Comparison of ENCODE assay signal across 11 cellular contexts in genomic region chr14:64734990-64735389, GRCh38. TPM values are rescaled to one million over a fixed set of nuclear protein-coding genes. Genes with fewer than 3 reads are reported as not detected.
A peak's percentile ranks its signal among the peaks of the same experiment; 100 is the strongest.
DNase-seq lines count a peak whose midpoint lies in the region; ATAC-seq lines count a peak whose summit lies in the region.
"Had no signal": no experiment of that assay in that cellular context is flagged by ENCODE, and none has a peak within 500 bp of the region (broad histone marks: within the 10 kb centered on the region; RNA-seq: fewer than 3 reads in every experiment).

No MANE protein-coding gene starts in this region.

- CTCF ChIA-PET in T-cell (lab: Charles Lee): interaction anchor here in 1 of 2 donors (0.9 kb wide), 1 partner anchor 61 kb away, joined by 3 read pairs; no protein-coding TSS in a partner anchor

- no peaks in the 10 kb centered on the region for H3K36me3 Mint-ChIP-seq in CD4-positive, CD25-positive, alpha-beta regulatory T cell
- H3K36me3 Mint-ChIP-seq in T-cell: peaks cover 11% of the 10 kb centered on the region
- H3K36me3 Mint-ChIP-seq in natural killer cell treated with Interleukin-12 subunit alpha and Interleukin-12 subunit beta and Interleukin-15 and Interleukin-18, amount 100 ng/mL, for 72 hours: peaks cover 6% of the 10 kb centered on the region

- POLR2A ChIA-PET in T-cell (lab: Charles Lee): no interaction called here

- peaks cover 6% of the 10 kb centered on the region for H3K36me3 ChIP-seq in CD4-positive, CD25-positive, alpha-beta regulatory T cell (ENCODE audit: control insufficient read depth, insufficient read depth, low read length)

- H3K27ac ChIP-seq in CD4-positive, CD25-positive, alpha-beta regulatory T cell (ENCODE audit: insufficient read depth, low read length, poor library complexity, severe bottlenecking): no peak overlapping the region

- no peak for ATAC-seq in CD4-positive, CD25-positive, alpha-beta regulatory T cell (ENCODE audit: low read depth in 2 of 2)
- ATAC-seq in T-cell (replicated peaks in 1 of 4): no peak
- ATAC-seq in natural killer cell treated with Interleukin-12 subunit alpha and Interleukin-12 subunit beta and Interleukin-15 and Interleukin-18, amount 100 ng/mL, for 72 hours: no peak
- ATAC-seq: activated T-cell treated with anti-CD3 and anti-CD28 coated beads, Interleukin-2, amount 50 U/mL, for 72 hours had no signal

- no peaks in the 10 kb centered on the region for H3K9me3 Mint-ChIP-seq in CD4-positive, CD25-positive, alpha-beta regulatory T cell
- H3K9me3 Mint-ChIP-seq in T-cell: no peaks in the 10 kb centered on the region
- H3K9me3 Mint-ChIP-seq in natural killer cell treated with Interleukin-12 subunit alpha and Interleukin-12 subunit beta and Interleukin-15 and Interleukin-18, amount 100 ng/mL, for 72 hours: no peaks in the 10 kb centered on the region
- H3K9me3 Mint-ChIP-seq: activated B cell treated with CpG ODN at 0.5 μM for 24 hours; activated T-cell treated with anti-CD3 and anti-CD28 coated beads, Interleukin-2, amount 50 U/mL, for 72 hours had no signal

- no peaks in the 10 kb centered on the region for H3K27me3 ChIP-seq in CD4-positive, CD25-positive, alpha-beta regulatory T cell (ENCODE audit: control insufficient read depth, insufficient read depth, low read length)

- H3K27me3 Mint-ChIP-seq in CD4-positive, CD25-positive, alpha-beta regulatory T cell: no peaks in the 10 kb centered on the region
- H3K27me3 Mint-ChIP-seq in T-cell: no peaks in the 10 kb centered on the region
- H3K27me3 Mint-ChIP-seq in natural killer cell treated with Interleukin-12 subunit alpha and Interleukin-12 subunit beta and Interleukin-15 and Interleukin-18, amount 100 ng/mL, for 72 hours: no peaks in the 10 kb centered on the region

- H3K4me3 ChIP-seq in CD4-positive, CD25-positive, alpha-beta regulatory T cell (ENCODE audit: low read depth, low read length): no peak overlapping the region
- H3K4me3 ChIP-seq: SK-N-MC had no signal

- no peaks in the 10 kb centered on the region for H3K9me3 ChIP-seq in CD4-positive, CD25-positive, alpha-beta regulatory T cell (ENCODE audit: control insufficient read depth in 2 of 2, low read length in 2 of 2)

- H3K4me1 ChIP-seq in CD4-positive, CD25-positive, alpha-beta regulatory T cell (ENCODE audit: control insufficient read depth, insufficient read depth, low read length, poor library complexity, severe bottlenecking): peaks cover 12% of the 10 kb centered on the region

- H3K27ac Mint-ChIP-seq in CD4-positive, CD25-positive, alpha-beta regulatory T cell: peak overlapping the region in 2 of 3 donors; percentile 42 to 67
- H3K27ac Mint-ChIP-seq in T-cell: peak overlapping the region; percentile 77 to 87
- H3K27ac Mint-ChIP-seq in natural killer cell treated with Interleukin-12 subunit alpha and Interleukin-12 subunit beta and Interleukin-15 and Interleukin-18, amount 100 ng/mL, for 72 hours: peak overlapping the region; percentile 60 to 67
- H3K27ac Mint-ChIP-seq: activated B cell treated with CpG ODN at 0.5 μM for 24 hours; activated T-cell treated with anti-CD3 and anti-CD28 coated beads, Interleukin-2, amount 50 U/mL, for 72 hours had no signal

- H3K4me1 Mint-ChIP-seq in CD4-positive, CD25-positive, alpha-beta regulatory T cell: peaks cover 0 to 20% (median 12%) of the 10 kb centered on the region in 4 donors
- peaks cover 21 to 39% (median 24%) of the 10 kb centered on the region in 3 donors for H3K4me1 Mint-ChIP-seq in T-cell
- H3K4me1 Mint-ChIP-seq in natural killer cell treated with Interleukin-12 subunit alpha and Interleukin-12 subunit beta and Interleukin-15 and Interleukin-18, amount 100 ng/mL, for 72 hours (ENCODE audit: low read depth in 2 of 2): peaks cover 31 to 32% of the 10 kb centered on the region in 2 donors
- H3K4me1 Mint-ChIP-seq: activated B cell treated with CpG ODN at 0.5 μM for 24 hours had no signal

- no peak for DNase-seq in CD4-positive, CD25-positive, alpha-beta regulatory T cell
- peak; percentile 38 for DNase-seq in DMS53 treated with DMSO at 0.1 percent for 48 hours (lab: John Stamatoyannopoulos, UW; ENCODE audit: unreplicated experiment)
- peak in 3 of 34 experiments; percentile 21 to 40 (median 26) for DNase-seq in T-cell
- no peak for DNase-seq in natural killer cell treated with Interleukin-12 subunit alpha and Interleukin-12 subunit beta and Interleukin-15 and Interleukin-18, amount 100 ng/mL, for 72 hours (ENCODE audit: low spot score)
- DNase-seq in NCI-H226: no peak
- DNase-seq in SHP77 (lab: John Stamatoyannopoulos, UW): no peak
- DNase-seq in MV-4-11 (lab: John Stamatoyannopoulos, UW): no peak
- DNase-seq: activated B cell treated with CpG ODN at 0.5 μM for 24 hours; activated T-cell treated with anti-CD3 and anti-CD28 coated beads, Interleukin-2, amount 50 U/mL, for 72 hours; anterior cingulate cortex had no signal

- H3K4me3 Mint-ChIP-seq in CD4-positive, CD25-positive, alpha-beta regulatory T cell: peak overlapping the region in 1 of 4 donors; percentile 68
- H3K4me3 Mint-ChIP-seq in T-cell: peak overlapping the region in 1 of 3 donors; percentile 21
- peak overlapping the region; percentile 58 for H3K4me3 Mint-ChIP-seq in natural killer cell treated with Interleukin-12 subunit alpha and Interleukin-12 subunit beta and Interleukin-15 and Interleukin-18, amount 100 ng/mL, for 72 hours
- H3K4me3 Mint-ChIP-seq: activated B cell treated with CpG ODN at 0.5 μM for 24 hours; activated T-cell treated with anti-CD3 and anti-CD28 coated beads, Interleukin-2, amount 50 U/mL, for 72 hours had no signal

RNA-seq across cellular contexts. Expression of gene PLEKHG3, which starts 30.8 kb away (rescaled TPM):
- total RNA-seq in CD4-positive, CD25-positive, alpha-beta regulatory T cell: 31.9 TPM
- polyA plus RNA-seq in CD4-positive, CD25-positive, alpha-beta regulatory T cell: 10 to 100 TPM in 1 of 4 donors, 1 to 10 TPM in 3; 2.1 to 10.5 (median 4.5) TPM
- 10 to 100 TPM; 12.4 to 58.2 (median 27.3) TPM for total RNA-seq in T-cell
- 10 to 100 TPM; 17.1 to 30.3 TPM for total RNA-seq in natural killer cell treated with Interleukin-12 subunit alpha and Interleukin-12 subunit beta and Interleukin-15 and Interleukin-18, amount 100 ng/mL, for 72 hours
